ENCODE assay signal across 1 cellular context in the genomic region with DNA sequence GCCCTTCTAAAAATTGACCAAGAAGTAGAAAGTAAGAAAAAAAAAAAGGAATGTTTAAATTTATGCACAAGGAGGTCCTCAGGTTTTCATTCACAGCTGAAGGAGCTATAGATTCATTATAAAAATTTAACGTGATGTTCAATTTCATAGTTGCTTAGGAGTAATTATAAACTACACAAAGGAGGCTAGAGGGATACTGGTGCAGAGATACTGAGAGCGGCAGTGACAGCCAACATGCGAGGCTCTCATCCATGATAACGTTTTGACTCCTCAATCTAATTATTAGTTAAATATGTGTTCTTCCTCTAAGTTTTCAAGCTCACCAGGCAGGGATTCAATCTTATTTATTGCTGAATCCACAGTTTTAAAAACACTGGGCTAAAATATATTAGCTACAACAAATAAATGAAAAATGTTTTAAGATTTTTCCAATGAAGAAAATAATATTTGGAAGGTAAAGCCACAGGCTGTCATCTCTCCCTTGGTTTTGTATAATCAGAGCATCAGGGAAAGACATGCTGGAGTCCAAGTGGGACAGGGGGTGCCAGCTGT.
TF ChIP-seq lines count a peak whose summit lies in the region.

No MANE protein-coding gene starts in this region.

TF ChIP-seq in SK-N-SH treated with all-trans-retinoic acid at 6 μM for 48 hours, 23 proteins besides CTCF, POLR2A, EP300 and RAD21 (continued from another document):
- TF ChIP-seq PATZ1 (CRISPR knock-in tag; IDR thresholded peaks at IDR 0.05; ENCODE audit: borderline replicate concordance) (no peak), ZC3H10 (CRISPR knock-in tag; IDR thresholded peaks at IDR 0.05) (no peak), ARNTL (CRISPR knock-in tag; IDR thresholded peaks at IDR 0.05; ENCODE audit: borderline replicate concordance, low read depth) (no peak), BACH2 (CRISPR knock-in tag; IDR thresholded peaks at IDR 0.05; ENCODE audit: borderline replicate concordance) (no peak), PPARA (CRISPR knock-in tag; IDR thresholded peaks at IDR 0.05; ENCODE audit: borderline replicate concordance) (no peak), POU6F1 (CRISPR knock-in tag; IDR thresholded peaks at IDR 0.05; ENCODE audit: borderline replicate concordance, low read depth) (no peak), SNAI2 (CRISPR knock-in tag; IDR thresholded peaks at IDR 0.05) (no peak), ZNF70 (CRISPR knock-in tag; IDR thresholded peaks at IDR 0.05) (no peak)
- TF ChIP-seq, protein P1, sequence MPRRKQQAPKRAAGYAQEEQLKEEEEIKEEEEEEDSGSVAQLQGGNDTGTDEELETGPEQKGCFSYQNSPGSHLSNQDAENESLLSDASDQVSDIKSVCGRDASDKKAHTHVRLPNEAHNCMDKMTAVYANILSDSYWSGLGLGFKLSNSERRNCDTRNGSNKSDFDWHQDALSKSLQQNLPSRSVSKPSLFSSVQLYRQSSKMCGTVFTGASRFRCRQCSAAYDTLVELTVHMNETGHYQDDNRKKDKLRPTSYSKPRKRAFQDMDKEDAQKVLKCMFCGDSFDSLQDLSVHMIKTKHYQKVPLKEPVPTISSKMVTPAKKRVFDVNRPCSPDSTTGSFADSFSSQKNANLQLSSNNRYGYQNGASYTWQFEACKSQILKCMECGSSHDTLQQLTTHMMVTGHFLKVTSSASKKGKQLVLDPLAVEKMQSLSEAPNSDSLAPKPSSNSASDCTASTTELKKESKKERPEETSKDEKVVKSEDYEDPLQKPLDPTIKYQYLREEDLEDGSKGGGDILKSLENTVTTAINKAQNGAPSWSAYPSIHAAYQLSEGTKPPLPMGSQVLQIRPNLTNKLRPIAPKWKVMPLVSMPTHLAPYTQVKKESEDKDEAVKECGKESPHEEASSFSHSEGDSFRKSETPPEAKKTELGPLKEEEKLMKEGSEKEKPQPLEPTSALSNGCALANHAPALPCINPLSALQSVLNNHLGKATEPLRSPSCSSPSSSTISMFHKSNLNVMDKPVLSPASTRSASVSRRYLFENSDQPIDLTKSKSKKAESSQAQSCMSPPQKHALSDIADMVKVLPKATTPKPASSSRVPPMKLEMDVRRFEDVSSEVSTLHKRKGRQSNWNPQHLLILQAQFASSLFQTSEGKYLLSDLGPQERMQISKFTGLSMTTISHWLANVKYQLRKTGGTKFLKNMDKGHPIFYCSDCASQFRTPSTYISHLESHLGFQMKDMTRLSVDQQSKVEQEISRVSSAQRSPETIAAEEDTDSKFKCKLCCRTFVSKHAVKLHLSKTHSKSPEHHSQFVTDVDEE (CRISPR knock-in tag; IDR thresholded peaks at IDR 0.05) = no peak
- TF ChIP-seq, protein P2, sequence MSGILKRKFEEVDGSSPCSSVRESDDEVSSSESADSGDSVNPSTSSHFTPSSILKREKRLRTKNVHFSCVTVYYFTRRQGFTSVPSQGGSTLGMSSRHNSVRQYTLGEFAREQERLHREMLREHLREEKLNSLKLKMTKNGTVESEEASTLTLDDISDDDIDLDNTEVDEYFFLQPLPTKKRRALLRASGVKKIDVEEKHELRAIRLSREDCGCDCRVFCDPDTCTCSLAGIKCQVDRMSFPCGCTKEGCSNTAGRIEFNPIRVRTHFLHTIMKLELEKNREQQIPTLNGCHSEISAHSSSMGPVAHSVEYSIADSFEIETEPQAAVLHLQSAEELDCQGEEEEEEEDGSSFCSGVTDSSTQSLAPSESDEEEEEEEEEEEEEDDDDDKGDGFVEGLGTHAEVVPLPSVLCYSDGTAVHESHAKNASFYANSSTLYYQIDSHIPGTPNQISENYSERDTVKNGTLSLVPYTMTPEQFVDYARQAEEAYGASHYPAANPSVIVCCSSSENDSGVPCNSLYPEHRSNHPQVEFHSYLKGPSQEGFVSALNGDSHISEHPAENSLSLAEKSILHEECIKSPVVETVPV (CRISPR knock-in tag; IDR thresholded peaks at IDR 0.05) = no peak
